21 cellular contexts compared by ENCODE assay signal in the genomic region with DNA sequence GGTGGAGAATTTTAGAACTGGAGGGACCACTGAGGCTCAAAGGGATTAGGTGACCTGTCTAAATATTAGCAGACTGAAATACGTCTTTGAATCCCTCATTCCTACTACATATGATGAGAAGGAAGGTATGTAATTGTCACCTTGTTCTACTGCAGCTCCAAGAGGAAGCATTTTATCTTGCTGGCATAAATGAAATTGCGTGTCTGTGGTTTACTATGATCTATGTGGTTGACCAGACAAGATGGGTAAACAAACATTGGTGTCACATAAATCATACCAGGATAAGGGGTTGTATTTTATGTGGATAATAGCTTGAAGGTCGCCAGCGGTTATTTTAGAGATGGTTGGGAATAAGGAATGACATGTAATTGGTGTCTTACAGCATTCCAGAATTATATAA.
DNase-seq lines count a peak whose midpoint lies in the region; TF ChIP-seq lines count a peak whose summit lies in the region.
"Had no signal": no experiment of that assay in that cellular context is flagged by ENCODE, and none has a peak within 500 bp of the region (broad histone marks: within the 10 kb centered on the region; RNA-seq: fewer than 3 reads in every experiment).

No MANE protein-coding gene starts in this region.

- TF ChIP-seq CTCF in SK-N-SH (IDR thresholded peaks at IDR 0.05), result no peak

- H4K20me1 ChIP-seq in SK-N-SH (ENCODE audit: insufficient read depth), result no peaks in the 10 kb centered on the region

- DNase-seq in NCI-H1417 (lab: John Stamatoyannopoulos, UW) (peak in 2 of 3 experiments; percentile 53 to 59), NCI-H1417 treated with DMSO at 0.1 percent for 48 hours (lab: John Stamatoyannopoulos, UW) (no peak), NCI-H2029 (lab: John Stamatoyannopoulos, UW) (peak; percentile 63), SHP77 treated with DMSO at 0.1 percent for 48 hours (lab: John Stamatoyannopoulos, UW) (peak; percentile 47), SK-N-SH (no peak), NAMALWA (ENCODE audit: low spot score) (no peak), hippocampal formation (lab: John Stamatoyannopoulos, UW) (no peak)
- DNase-seq: Calu3; CD8-positive, alpha-beta memory T cell; DMS79; H7; NCI-H1048; NCI-H1436 treated with DMSO at 0.1 percent for 48 hours; NCI-H1930; NCI-H526 treated with DMSO at 0.1 percent for 48 hours; RPMI8226; SIG-M5; T-helper 1 cell had no signal

- WGBS in SK-N-SH (ENCODE audit: low lambda C conversion rate), result 76% methylated on average over 4 of the region's 4 CpGs

- H2AFZ ChIP-seq in SK-N-SH (ENCODE audit: low read depth), result no peak overlapping the region

- H3K9me2 ChIP-seq in SK-N-SH, result no peaks in the 10 kb centered on the region

- CTCF ChIA-PET in SK-N-SH (lab: Yijun Ruan, JAX), result interaction anchor here (1.1 to 2.1 kb wide), 2 partner anchors 13 to 135 kb away, joined by 4 to 15 read pairs; no protein-coding TSS in a partner anchor

- H3K27me3 ChIP-seq in SK-N-SH (ENCODE audit: insufficient read depth), result no peaks in the 10 kb centered on the region

- no peaks in the 10 kb centered on the region for H3F3A ChIP-seq in SK-N-SH (replicated peaks; ENCODE audit: insufficient read depth)

- no peak overlapping the region for H3K27ac ChIP-seq in SK-N-SH (ENCODE audit: low read depth in 2 of 2, low read length in 1 of 2)
- H3K27ac ChIP-seq: C4-2B, HL-60, KMS-11 had no signal

- POLR2A ChIA-PET in SK-N-SH (lab: Yijun Ruan, JAX), result no interaction called here

- no peak for TF ChIP-seq EP300 in SK-N-SH (IDR thresholded peaks at IDR 0.05; ENCODE audit: borderline replicate concordance in 1 of 2, low read depth in 1 of 2, low read length in 1 of 2)

- no peak overlapping the region for H3K9ac ChIP-seq in SK-N-SH
- H3K9ac ChIP-seq: KMS-11 had no signal

- no peaks in the 10 kb centered on the region for H3K79me2 ChIP-seq in SK-N-SH (ENCODE audit: insufficient read depth)

- H3K9me3 ChIP-seq in SK-N-SH, result no peaks in the 10 kb centered on the region

- H3K4me2 ChIP-seq in SK-N-SH, result no peak overlapping the region
- H3K4me2 ChIP-seq: KMS-11 had no signal

- TF ChIP-seq RAD21 in SK-N-SH (IDR thresholded peaks at IDR 0.05; ENCODE audit: low read length), result no peak

- H3K4me1 ChIP-seq in SK-N-SH (ENCODE audit: control insufficient read depth in 1 of 2, insufficient read depth in 2 of 2, low read depth in 1 of 2, low read length in 1 of 2), result no peaks in the 10 kb centered on the region; a peak in 1 of 4 replicates

- no peak overlapping the region for H3K4me3 ChIP-seq in SK-N-SH (ENCODE audit: low read depth in 2 of 2, low read length in 1 of 2)

- peaks cover 0 to 16% of the 10 kb centered on the region in 2 experiments for H3K36me3 ChIP-seq in SK-N-SH (replicated peaks in 1 of 2; ENCODE audit: control insufficient read depth in 1 of 2, insufficient read depth in 2 of 2, low read length in 1 of 2)

TF ChIP-seq in SK-N-SH, 30 proteins besides CTCF, POLR2A, EP300 and RAD21:
- no peak for TF ChIP-seq TEAD4 (IDR thresholded peaks at IDR 0.05; ENCODE audit: borderline replicate concordance, insufficient read depth)
- TF ChIP-seq RCOR1 (IDR thresholded peaks at IDR 0.05; ENCODE audit: low read length), result no peak
- no peak for TF ChIP-seq RXRA (IDR thresholded peaks at IDR 0.05; ENCODE audit: borderline replicate concordance, low read depth)
- TF ChIP-seq TAF1 (IDR thresholded peaks at IDR 0.05; ENCODE audit: borderline replicate concordance, low read depth, low read length), result no peak
- TF ChIP-seq, protein P1, sequence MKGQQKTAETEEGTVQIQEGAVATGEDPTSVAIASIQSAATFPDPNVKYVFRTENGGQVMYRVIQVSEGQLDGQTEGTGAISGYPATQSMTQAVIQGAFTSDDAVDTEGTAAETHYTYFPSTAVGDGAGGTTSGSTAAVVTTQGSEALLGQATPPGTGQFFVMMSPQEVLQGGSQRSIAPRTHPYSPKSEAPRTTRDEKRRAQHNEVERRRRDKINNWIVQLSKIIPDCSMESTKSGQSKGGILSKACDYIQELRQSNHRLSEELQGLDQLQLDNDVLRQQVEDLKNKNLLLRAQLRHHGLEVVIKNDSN (IDR thresholded peaks at IDR 0.05; ENCODE audit: borderline replicate concordance, low read depth), result no peak
- TF ChIP-seq, protein P2, sequence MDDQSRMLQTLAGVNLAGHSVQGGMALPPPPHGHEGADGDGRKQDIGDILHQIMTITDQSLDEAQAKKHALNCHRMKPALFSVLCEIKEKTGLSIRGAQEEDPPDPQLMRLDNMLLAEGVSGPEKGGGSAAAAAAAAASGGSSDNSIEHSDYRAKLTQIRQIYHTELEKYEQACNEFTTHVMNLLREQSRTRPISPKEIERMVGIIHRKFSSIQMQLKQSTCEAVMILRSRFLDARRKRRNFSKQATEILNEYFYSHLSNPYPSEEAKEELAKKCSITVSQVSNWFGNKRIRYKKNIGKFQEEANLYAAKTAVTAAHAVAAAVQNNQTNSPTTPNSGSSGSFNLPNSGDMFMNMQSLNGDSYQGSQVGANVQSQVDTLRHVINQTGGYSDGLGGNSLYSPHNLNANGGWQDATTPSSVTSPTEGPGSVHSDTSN (IDR thresholded peaks at IDR 0.05), result no peak
- no peak for TF ChIP-seq FOXM1 (IDR thresholded peaks at IDR 0.05; ENCODE audit: low read depth)
- TF ChIP-seq POLR2AphosphoS5 (IDR thresholded peaks at IDR 0.05; ENCODE audit: low read depth, low read length), result no peak
- TF ChIP-seq JUND (IDR thresholded peaks at IDR 0.05), result no peak
- TF ChIP-seq, protein P3, sequence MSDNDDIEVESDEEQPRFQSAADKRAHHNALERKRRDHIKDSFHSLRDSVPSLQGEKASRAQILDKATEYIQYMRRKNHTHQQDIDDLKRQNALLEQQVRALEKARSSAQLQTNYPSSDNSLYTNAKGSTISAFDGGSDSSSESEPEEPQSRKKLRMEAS (IDR thresholded peaks at IDR 0.05; ENCODE audit: low read depth), result no peak
- TF ChIP-seq FOSL2 (IDR thresholded peaks at IDR 0.05; ENCODE audit: borderline replicate concordance, low read depth), result no peak
- no peak for TF ChIP-seq NFIC (IDR thresholded peaks at IDR 0.05; ENCODE audit: borderline replicate concordance)
- TF ChIP-seq TCF12 (IDR thresholded peaks at IDR 0.05), result no peak
- TF ChIP-seq MEF2A (IDR thresholded peaks at IDR 0.05; ENCODE audit: borderline replicate concordance, low read depth), result no peak
- no peak for TF ChIP-seq CHD2 (IDR thresholded peaks at IDR 0.05; ENCODE audit: low read length, partially characterized antibody)

Comparison
In these comparisons a context has a peak if more than half of its experiments do, and no peak if none do; other contexts are left out.
1. DNase-seq: peak in NCI-H1417 (2 of 3), NCI-H2029 (single experiment) and SHP77 treated with DMSO at 0.1 percent for 48 hours (single experiment); none in NCI-H1417 treated with DMSO at 0.1 percent for 48 hours (single experiment), SK-N-SH (single experiment), NAMALWA (single experiment) and hippocampal formation (0 of 2).